In the genomic region with DNA sequence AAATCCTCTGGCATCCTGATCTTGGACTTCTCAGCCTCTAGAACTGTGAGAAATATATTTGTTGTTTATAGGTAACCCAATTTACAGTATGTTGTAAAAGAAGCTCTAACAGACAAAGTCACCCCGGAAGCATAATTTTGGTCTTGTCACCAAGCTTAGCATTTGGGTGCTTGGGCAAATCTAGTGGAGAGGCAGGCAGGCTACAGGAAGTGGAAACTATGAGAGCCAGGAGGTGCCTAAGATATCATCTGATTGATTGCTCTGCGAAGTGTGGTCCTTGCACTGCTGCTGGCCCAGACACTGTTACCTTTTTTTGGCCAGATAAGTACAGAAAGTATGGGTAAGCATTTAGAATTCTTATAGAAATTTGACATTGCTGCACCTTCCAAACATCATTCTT, we compare ENCODE assay signal across 1 cellular context.
TF ChIP-seq lines count a peak whose summit lies in the region.

No MANE protein-coding gene starts in this region.

TF ChIP-seq in K562, 482 proteins besides CTCF, POLR2A, EP300 and RAD21:
- TF ChIP-seq ZNF324 (CRISPR knock-in tag; IDR thresholded peaks at IDR 0.05) = no peak
- no peak for TF ChIP-seq ZBTB33 (CRISPR knock-in tag; IDR thresholded peaks at IDR 0.05)
- TF ChIP-seq, protein P1, sequence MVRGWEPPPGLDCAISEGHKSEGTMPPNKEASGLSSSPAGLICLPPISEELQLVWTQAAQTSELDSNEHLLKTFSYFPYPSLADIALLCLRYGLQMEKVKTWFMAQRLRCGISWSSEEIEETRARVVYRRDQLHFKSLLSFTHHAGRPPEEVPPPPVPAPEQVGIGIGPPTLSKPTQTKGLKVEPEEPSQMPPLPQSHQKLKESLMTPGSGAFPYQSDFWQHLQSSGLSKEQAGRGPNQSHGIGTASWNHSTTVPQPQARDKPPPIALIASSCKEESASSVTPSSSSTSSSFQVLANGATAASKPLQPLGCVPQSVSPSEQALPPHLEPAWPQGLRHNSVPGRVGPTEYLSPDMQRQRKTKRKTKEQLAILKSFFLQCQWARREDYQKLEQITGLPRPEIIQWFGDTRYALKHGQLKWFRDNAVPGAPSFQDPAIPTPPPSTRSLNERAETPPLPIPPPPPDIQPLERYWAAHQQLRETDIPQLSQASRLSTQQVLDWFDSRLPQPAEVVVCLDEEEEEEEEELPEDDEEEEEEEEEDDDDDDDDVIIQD (CRISPR knock-in tag; IDR thresholded peaks at IDR 0.05) = no peak
- no peak for TF ChIP-seq ESRRB (CRISPR knock-in tag; IDR thresholded peaks at IDR 0.05; ENCODE audit: borderline replicate concordance)
- TF ChIP-seq ZNF639 (CRISPR knock-in tag; conservative IDR thresholded peaks at IDR 0.05 in 1 of 2, IDR thresholded peaks at IDR 0.05 in 1 of 2) = peak in 1 of 2 experiments; percentile 50; a peak in 1 of 4 replicates
- TF ChIP-seq FOSL1 (tag; conservative IDR thresholded peaks at IDR 0.05) = peak; percentile 61
- TF ChIP-seq ARHGAP35 (IDR thresholded peaks at IDR 0.05; ENCODE audit: partially characterized antibody) = no peak
- no peak for TF ChIP-seq ZBTB1 (CRISPR knock-in tag; IDR thresholded peaks at IDR 0.05; ENCODE audit: borderline replicate concordance, low read depth)
- 0 out of 2 replicates have a peak, but pooled peaks have one; percentile 11 for TF ChIP-seq GATA2 (CRISPR knock-in tag; IDR thresholded peaks at IDR 0.05)
- TF ChIP-seq JUND (IDR thresholded peaks at IDR 0.05; ENCODE audit: borderline replicate concordance, low read depth, low read length) = no peak
- peak; percentile 26; the same call in 1 of the 3 replicates for TF ChIP-seq JUND (tag; IDR thresholded peaks at IDR 0.05; ENCODE audit: borderline replicate concordance, low read depth, low read length)
- TF ChIP-seq, protein P2, sequence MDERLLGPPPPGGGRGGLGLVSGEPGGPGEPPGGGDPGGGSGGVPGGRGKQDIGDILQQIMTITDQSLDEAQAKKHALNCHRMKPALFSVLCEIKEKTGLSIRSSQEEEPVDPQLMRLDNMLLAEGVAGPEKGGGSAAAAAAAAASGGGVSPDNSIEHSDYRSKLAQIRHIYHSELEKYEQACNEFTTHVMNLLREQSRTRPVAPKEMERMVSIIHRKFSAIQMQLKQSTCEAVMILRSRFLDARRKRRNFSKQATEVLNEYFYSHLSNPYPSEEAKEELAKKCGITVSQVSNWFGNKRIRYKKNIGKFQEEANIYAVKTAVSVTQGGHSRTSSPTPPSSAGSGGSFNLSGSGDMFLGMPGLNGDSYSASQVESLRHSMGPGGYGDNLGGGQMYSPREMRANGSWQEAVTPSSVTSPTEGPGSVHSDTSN (CRISPR knock-in tag; IDR thresholded peaks at IDR 0.05; ENCODE audit: low read depth) = peak; percentile 69
- TF ChIP-seq, protein P2 (tag; conservative IDR thresholded peaks at IDR 0.05; ENCODE audit: low read depth) = peak; percentile 91
- TF ChIP-seq ATF1 (CRISPR knock-in tag; IDR thresholded peaks at IDR 0.05) = no peak
- no peak for TF ChIP-seq ATF1 (tag; IDR thresholded peaks at IDR 0.05)
- TF ChIP-seq, protein P3, sequence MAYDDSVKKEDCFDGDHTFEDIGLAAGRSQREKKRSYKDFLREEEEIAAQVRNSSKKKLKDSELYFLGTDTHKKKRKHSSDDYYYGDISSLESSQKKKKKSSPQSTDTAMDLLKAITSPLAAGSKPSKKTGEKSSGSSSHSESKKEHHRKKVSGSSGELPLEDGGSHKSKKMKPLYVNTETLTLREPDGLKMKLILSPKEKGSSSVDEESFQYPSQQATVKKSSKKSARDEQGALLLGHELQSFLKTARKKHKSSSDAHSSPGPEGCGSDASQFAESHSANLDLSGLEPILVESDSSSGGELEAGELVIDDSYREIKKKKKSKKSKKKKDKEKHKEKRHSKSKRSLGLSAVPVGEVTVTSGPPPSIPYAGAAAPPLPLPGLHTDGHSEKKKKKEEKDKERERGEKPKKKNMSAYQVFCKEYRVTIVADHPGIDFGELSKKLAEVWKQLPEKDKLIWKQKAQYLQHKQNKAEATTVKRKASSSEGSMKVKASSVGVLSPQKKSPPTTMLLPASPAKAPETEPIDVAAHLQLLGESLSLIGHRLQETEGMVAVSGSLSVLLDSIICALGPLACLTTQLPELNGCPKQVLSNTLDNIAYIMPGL (CRISPR knock-in tag; IDR thresholded peaks at IDR 0.05) = no peak
- no peak for TF ChIP-seq ZNF212 (CRISPR knock-in tag; IDR thresholded peaks at IDR 0.05)
- TF ChIP-seq MEIS2 (IDR thresholded peaks at IDR 0.05; ENCODE audit: partially characterized antibody) = peak; percentile 94
- 0 out of 2 replicates have a peak, but pooled peaks have one; percentile 18 for TF ChIP-seq DPF2 (IDR thresholded peaks at IDR 0.05)
- peak; percentile 43; the same call in 1 of the 2 replicates for TF ChIP-seq ELF1 (tag; IDR thresholded peaks at IDR 0.05)
- TF ChIP-seq ZNF408 (CRISPR knock-in tag; IDR thresholded peaks at IDR 0.05; ENCODE audit: low read depth) = no peak
- TF ChIP-seq CBFA2T3 (IDR thresholded peaks at IDR 0.05) = peak; percentile 31; the same call in 1 of the 2 replicates
- 0 out of 2 replicates have a peak, but pooled peaks have one; percentile 12 for TF ChIP-seq L3MBTL2 (IDR thresholded peaks at IDR 0.05)
- TF ChIP-seq SAFB (IDR thresholded peaks at IDR 0.05; ENCODE audit: borderline replicate concordance, low read depth, low read length) = no peak
- TF ChIP-seq SMAD4 (CRISPR knock-in tag; conservative IDR thresholded peaks at IDR 0.05) = 0 out of 2 replicates have a peak, but pooled peaks have one; percentile 21
- TF ChIP-seq POU5F1 (IDR thresholded peaks at IDR 0.05; ENCODE audit: borderline replicate concordance, low read depth, low read length, partially characterized antibody) = no peak
- no peak for TF ChIP-seq ZNF134 (CRISPR knock-in tag; conservative IDR thresholded peaks at IDR 0.05)
- no peak for TF ChIP-seq HDGF (IDR thresholded peaks at IDR 0.05)
- no peak for TF ChIP-seq KAT8 (IDR thresholded peaks at IDR 0.05; ENCODE audit: low read depth)
- no peak for TF ChIP-seq OTX1 (CRISPR knock-in tag; IDR thresholded peaks at IDR 0.05)
- TF ChIP-seq NR2C1 (IDR thresholded peaks at IDR 0.05) = no peak
- peak; percentile 33; the same call in 1 of the 2 replicates for TF ChIP-seq NR2C1 (tag; IDR thresholded peaks at IDR 0.05)
- peak; percentile 22; the same call in 1 of the 2 replicates for TF ChIP-seq SPI1 (IDR thresholded peaks at IDR 0.05; ENCODE audit: borderline replicate concordance, low read depth, low read length)
- no peak for TF ChIP-seq MYBL2 (IDR thresholded peaks at IDR 0.05; ENCODE audit: low read depth)
- TF ChIP-seq MYBL2 (CRISPR knock-in tag; IDR thresholded peaks at IDR 0.05; ENCODE audit: borderline replicate concordance) = no peak
- peak; percentile 75 for TF ChIP-seq GABPA (tag; conservative IDR thresholded peaks at IDR 0.05; ENCODE audit: low read depth)
- TF ChIP-seq ETV1 (tag; conservative IDR thresholded peaks at IDR 0.05; ENCODE audit: low read depth) = peak; percentile 81
- TF ChIP-seq NR2C2 (CRISPR knock-in tag; IDR thresholded peaks at IDR 0.05) = no peak
- peak; percentile 63; the same call in 1 of the 2 replicates for TF ChIP-seq NR2C2 (tag; IDR thresholded peaks at IDR 0.05)
- TF ChIP-seq SMARCA4 (IDR thresholded peaks at IDR 0.05) = peak; percentile 27; the same call in 1 of the 2 replicates
- TF ChIP-seq, protein P4, sequence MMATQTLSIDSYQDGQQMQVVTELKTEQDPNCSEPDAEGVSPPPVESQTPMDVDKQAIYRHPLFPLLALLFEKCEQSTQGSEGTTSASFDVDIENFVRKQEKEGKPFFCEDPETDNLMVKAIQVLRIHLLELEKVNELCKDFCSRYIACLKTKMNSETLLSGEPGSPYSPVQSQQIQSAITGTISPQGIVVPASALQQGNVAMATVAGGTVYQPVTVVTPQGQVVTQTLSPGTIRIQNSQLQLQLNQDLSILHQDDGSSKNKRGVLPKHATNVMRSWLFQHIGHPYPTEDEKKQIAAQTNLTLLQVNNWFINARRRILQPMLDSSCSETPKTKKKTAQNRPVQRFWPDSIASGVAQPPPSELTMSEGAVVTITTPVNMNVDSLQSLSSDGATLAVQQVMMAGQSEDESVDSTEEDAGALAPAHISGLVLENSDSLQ (IDR thresholded peaks at IDR 0.05) = peak; percentile 85
- TF ChIP-seq, protein P5, sequence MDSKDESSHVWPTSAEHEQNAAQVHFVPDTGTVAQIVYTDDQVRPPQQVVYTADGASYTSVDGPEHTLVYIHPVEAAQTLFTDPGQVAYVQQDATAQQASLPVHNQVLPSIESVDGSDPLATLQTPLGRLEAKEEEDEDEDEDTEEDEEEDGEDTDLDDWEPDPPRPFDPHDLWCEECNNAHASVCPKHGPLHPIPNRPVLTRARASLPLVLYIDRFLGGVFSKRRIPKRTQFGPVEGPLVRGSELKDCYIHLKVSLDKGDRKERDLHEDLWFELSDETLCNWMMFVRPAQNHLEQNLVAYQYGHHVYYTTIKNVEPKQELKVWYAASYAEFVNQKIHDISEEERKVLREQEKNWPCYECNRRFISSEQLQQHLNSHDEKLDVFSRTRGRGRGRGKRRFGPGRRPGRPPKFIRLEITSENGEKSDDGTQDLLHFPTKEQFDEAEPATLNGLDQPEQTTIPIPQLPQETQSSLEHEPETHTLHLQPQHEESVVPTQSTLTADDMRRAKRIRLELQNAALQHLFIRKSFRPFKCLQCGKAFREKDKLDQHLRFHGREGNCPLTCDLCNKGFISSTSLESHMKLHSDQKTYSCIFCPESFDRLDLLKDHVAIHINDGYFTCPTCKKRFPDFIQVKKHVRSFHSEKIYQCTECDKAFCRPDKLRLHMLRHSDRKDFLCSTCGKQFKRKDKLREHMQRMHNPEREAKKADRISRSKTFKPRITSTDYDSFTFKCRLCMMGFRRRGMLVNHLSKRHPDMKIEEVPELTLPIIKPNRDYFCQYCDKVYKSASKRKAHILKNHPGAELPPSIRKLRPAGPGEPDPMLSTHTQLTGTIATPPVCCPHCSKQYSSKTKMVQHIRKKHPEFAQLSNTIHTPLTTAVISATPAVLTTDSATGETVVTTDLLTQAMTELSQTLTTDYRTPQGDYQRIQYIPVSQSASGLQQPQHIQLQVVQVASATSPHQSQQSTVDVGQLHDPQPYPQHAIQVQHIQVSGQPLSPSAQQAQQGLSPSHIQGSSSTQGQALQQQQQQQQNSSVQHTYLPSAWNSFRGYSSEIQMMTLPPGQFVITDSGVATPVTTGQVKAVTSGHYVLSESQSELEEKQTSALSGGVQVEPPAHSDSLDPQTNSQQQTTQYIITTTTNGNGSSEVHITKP (IDR thresholded peaks at IDR 0.05; ENCODE audit: partially characterized antibody) = no peak
- no peak for TF ChIP-seq ZNF830 (CRISPR knock-in tag; IDR thresholded peaks at IDR 0.05)
- peak in 1 of 2 experiments; percentile 11; a peak in 1 of 4 replicates for TF ChIP-seq TRIM24 (IDR thresholded peaks at IDR 0.05)
